1 cellular context compared by ENCODE assay signal in the genomic region with DNA sequence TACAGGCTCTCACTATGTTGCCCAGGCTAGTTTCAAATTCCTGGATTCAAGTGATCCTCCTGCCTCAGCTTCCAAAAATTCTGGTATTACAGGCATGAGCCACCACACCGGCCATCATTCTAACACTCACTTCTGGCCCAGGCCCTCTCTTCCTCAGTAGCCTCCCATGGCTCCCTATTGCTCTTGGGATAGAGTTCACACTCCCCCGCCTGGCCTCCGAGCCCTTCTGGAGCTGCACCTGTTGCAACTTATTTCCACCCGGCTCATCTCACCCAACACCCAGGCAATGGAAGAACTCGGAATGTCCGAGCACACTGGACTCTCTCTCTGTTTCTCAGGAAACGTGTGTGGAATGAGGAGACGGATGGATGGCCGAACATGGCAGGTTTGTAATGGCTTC.
TF ChIP-seq lines count a peak whose summit lies in the region.

No MANE protein-coding gene starts in this region.

TF ChIP-seq in HepG2, 621 proteins besides CTCF, POLR2A, EP300 and RAD21:
- TF ChIP-seq PHF8 (CRISPR knock-in tag; IDR thresholded peaks at IDR 0.05) (0 out of 2 replicates have a peak, but pooled peaks have one; percentile 12), FOSL1 (CRISPR knock-in tag; IDR thresholded peaks at IDR 0.05; ENCODE audit: borderline replicate concordance) (no peak)
